Comparison of ENCODE assay signal across 9 cellular contexts in the genomic region with DNA sequence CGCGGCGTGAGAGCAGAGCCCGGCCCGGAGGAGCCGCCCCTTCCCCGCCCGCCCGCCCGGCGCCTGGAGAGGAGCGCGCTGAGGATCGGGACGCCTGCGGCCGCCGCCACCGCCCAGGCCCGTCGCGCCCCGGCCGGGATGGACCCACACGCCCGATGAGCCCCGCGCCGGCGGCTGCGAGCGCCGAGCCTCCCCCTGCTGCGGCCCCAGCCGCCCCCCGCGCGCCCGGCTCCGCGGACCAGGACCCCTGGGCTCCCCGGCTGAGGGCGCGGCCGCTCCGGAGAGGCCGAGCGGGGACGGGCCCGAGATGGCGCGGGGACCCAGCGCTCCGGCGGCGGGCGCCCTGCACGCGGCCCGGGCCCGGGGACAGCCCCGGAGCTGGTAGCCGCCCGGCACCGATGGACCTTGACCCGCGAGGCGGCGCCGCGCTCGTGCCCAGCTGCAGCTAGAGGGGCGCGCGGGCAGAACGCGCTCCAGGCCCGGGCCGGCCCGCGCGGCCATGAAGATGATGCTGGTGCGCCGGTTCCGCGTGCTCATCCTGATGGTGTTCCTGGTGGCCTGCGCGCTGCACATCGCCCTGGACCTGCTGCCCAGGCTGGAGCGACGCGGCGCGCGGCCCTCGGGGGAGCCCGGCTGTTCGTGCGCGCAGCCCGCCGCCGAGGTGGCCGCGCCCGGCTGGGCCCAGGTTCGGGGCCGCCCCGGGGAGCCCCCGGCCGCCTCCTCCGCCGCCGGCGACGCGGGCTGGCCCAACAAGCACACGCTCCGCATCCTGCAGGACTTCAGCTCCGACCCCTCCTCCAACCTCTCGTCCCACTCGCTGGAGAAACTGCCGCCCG. TPM values are rescaled to one million over a fixed set of nuclear protein-coding genes. Genes with fewer than 3 reads are reported as not detected.
DNase-seq lines count a peak whose midpoint lies in the region; ATAC-seq and TF ChIP-seq lines count a peak whose summit lies in the region.
"Had no signal": no experiment of that assay in that cellular context is flagged by ENCODE, and none has a peak within 500 bp of the region (broad histone marks: within the 10 kb centered on the region; RNA-seq: fewer than 3 reads in every experiment).

No MANE protein-coding gene starts in this region.

- no peaks in the 10 kb centered on the region for H3K9me3 Mint-ChIP-seq in naive thymus-derived CD4-positive, alpha-beta T cell
- H3K9me3 Mint-ChIP-seq: IgD-negative memory B cell had no signal

- in situ Hi-C loops in ACHN (cut with HindIII; ENCODE audit: low pct_ligation_motif_present, low pct_unique_long_range_greater_than_20kb, low sequenced_read_pairs) = no loop called here

- H3K4me3 ChIP-seq in epithelial cell of esophagus (ENCODE audit: low read length) = peak overlapping the region; percentile 43
- no peak overlapping the region for H3K4me3 ChIP-seq in naive thymus-derived CD4-positive, alpha-beta T cell (ENCODE audit: low read length)

- peak overlapping the region in 1 of 10 donors; percentile 64 for H3K4me3 Mint-ChIP-seq in naive thymus-derived CD4-positive, alpha-beta T cell
- H3K4me3 Mint-ChIP-seq: IgD-negative memory B cell had no signal

- DNase-seq in ACHN (peak; percentile 30), HuH-7 (ENCODE audit: low spot score) (peak; percentile 52), epithelial cell of esophagus (ENCODE audit: low read depth) (peak; percentile 23), SHP77 treated with DMSO at 0.1 percent for 48 hours (lab: John Stamatoyannopoulos, UW) (no peak), NCI-H2107 treated with DMSO at 0.1 percent for 48 hours (lab: John Stamatoyannopoulos, UW; ENCODE audit: unreplicated experiment) (no peak)
- DNase-seq in naive thymus-derived CD4-positive, alpha-beta T cell = no peak

- peaks cover 0 to 3% (median 0%) of the 10 kb centered on the region in 5 donors for H3K36me3 Mint-ChIP-seq in naive thymus-derived CD4-positive, alpha-beta T cell

- no peak overlapping the region for H3K27ac ChIP-seq in naive thymus-derived CD4-positive, alpha-beta T cell (ENCODE audit: low read depth, low read length)

- no peaks in the 10 kb centered on the region for H3K9me3 ChIP-seq in naive thymus-derived CD4-positive, alpha-beta T cell (ENCODE audit: control insufficient read depth in 2 of 3, low read length in 3 of 3)

- no peaks in the 10 kb centered on the region for H3K4me1 ChIP-seq in naive thymus-derived CD4-positive, alpha-beta T cell (ENCODE audit: control insufficient read depth in 2 of 2, insufficient read depth in 2 of 2, low read length in 2 of 2)

- H3K4me1 Mint-ChIP-seq in naive thymus-derived CD4-positive, alpha-beta T cell = peaks cover 0 to 6% (median 4%) of the 10 kb centered on the region in 7 donors

- CTCF ChIA-PET in naive thymus-derived CD4-positive, alpha-beta T cell (lab: Charles Lee) = no interaction called here

- TF ChIP-seq CTCF in epithelial cell of esophagus (IDR thresholded peaks at IDR 0.05; ENCODE audit: insufficient read depth, low read depth, low read length, missing control alignments) = no peak

- no peak overlapping the region for H3K27ac Mint-ChIP-seq in naive thymus-derived CD4-positive, alpha-beta T cell
- H3K27ac Mint-ChIP-seq: IgD-negative memory B cell had no signal

- intact Hi-C loops in naive thymus-derived CD4-positive, alpha-beta T cell (cut with micrococcal nuclease) = no loop called here

- H3K27me3 Mint-ChIP-seq in naive thymus-derived CD4-positive, alpha-beta T cell = peaks cover 34 to 55% (median 37%) of the 10 kb centered on the region in 5 donors

- POLR2A ChIA-PET in naive thymus-derived CD4-positive, alpha-beta T cell (lab: Charles Lee) = interaction anchor here (1.3 kb wide), 1 partner anchor 43 kb away, joined by 4 read pairs; no protein-coding TSS in a partner anchor

- peak; percentile 31 for ATAC-seq in naive thymus-derived CD4-positive, alpha-beta T cell
- ATAC-seq in HG03095 (IDR thresholded peaks at IDR 0.05; ENCODE audit: unreplicated experiment) (no peak), GM19455 (IDR thresholded peaks at IDR 0.05; ENCODE audit: unreplicated experiment) (no peak)

- no peaks in the 10 kb centered on the region for H3K36me3 ChIP-seq in naive thymus-derived CD4-positive, alpha-beta T cell (ENCODE audit: control insufficient read depth in 2 of 3, insufficient read depth in 3 of 3, low read length in 3 of 3)

- H3K27me3 ChIP-seq in naive thymus-derived CD4-positive, alpha-beta T cell (ENCODE audit: control insufficient read depth in 2 of 2, insufficient read depth in 2 of 2, low read length in 2 of 2) = peaks cover 0 to 5% of the 10 kb centered on the region in 2 donors

RNA-seq across cellular contexts. Expression of a gene that starts 0.5 kb away (rescaled TPM):
- 10 to 100 TPM in 1 of 5 experiments, 1 to 10 TPM in 3, under 1 TPM in 1; 0.22 to 27.0 (median 4.6) TPM for total RNA-seq in naive thymus-derived CD4-positive, alpha-beta T cell
- polyA plus RNA-seq in naive thymus-derived CD4-positive, alpha-beta T cell = not detected
- polyA plus RNA-seq: IgD-negative memory B cell had no signal

Comparison
In these comparisons a context has a peak if more than half of its experiments do, and no peak if none do; other contexts are left out.
1. DNase-seq: peak in ACHN (single experiment), HuH-7 (single experiment) and epithelial cell of esophagus (single experiment); none in naive thymus-derived CD4-positive, alpha-beta T cell (0 of 9), SHP77 treated with DMSO at 0.1 percent for 48 hours (single experiment) and NCI-H2107 treated with DMSO at 0.1 percent for 48 hours (single experiment).